Comparison of ENCODE assay signal across 27 cellular contexts in the genomic region with DNA sequence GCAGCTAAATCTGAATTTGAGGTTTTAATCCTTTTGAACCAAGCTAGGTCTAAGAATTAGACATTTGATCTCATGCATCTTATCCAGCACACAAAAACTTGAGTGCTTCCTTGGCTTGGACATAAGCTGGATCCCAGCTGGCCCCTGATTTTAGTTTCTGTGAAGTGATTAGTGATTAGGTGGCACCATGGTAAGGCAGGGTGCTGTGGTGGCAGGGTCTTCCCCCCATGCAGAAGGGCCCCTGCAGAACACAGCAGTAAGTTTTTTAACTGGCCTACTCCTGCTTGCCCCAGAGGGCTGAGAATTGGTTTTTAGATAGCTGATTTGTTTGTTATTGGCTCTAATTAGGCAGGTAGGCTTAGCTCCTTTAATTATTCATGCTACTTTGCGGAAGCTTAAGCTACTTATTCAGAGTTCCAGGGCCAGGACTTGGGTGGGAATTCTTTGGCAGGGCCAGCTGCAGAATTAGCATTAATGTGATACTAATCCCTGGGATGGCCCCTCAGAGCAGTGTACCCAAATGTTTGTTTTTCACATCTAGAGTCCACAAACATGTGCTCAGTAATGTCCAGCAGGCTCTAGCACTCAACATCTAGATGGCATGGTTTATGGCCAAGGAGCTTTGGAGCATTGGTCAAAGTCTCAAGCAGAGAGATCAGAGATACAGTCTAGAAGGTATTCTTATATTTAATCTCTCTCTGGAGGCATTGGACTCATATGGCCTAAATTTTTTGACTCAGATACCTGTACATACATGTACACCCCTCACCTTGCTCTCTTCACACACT.
DNase-seq lines count a peak whose midpoint lies in the region; ATAC-seq, FAIRE-seq and TF ChIP-seq lines count a peak whose summit lies in the region.
"Had no signal": no experiment of that assay in that cellular context is flagged by ENCODE, and none has a peak within 500 bp of the region (broad histone marks: within the 10 kb centered on the region; RNA-seq: fewer than 3 reads in every experiment).

No MANE protein-coding gene starts in this region.

- H3K27ac ChIP-seq in A673 (ENCODE audit: low read depth, low read length, poor library complexity, severe bottlenecking) = peak overlapping the region; percentile 88
- peak overlapping the region; percentile 39; the same call in 1 of the 2 replicates for H3K27ac ChIP-seq in HUES64 (ENCODE audit: low read depth, low read length)
- peak overlapping the region; percentile 66 for H3K27ac ChIP-seq in cingulate gyrus (ENCODE audit: low read depth, low read length)
- H3K27ac ChIP-seq in kidney (ENCODE audit: low read depth in 2 of 2, low read length in 2 of 2) = no peak overlapping the region
- H3K27ac ChIP-seq: thoracic aorta had no signal

- FAIRE-seq in kidney (lab: Jason Lieb, UNC) = no peak
- FAIRE-seq: endothelial cell of umbilical vein, GM19239 had no signal

- CTCF ChIA-PET in A673 (lab: Charles Lee) = no interaction called here

- peaks cover 89% of the 10 kb centered on the region for H3K4me1 ChIP-seq in A673 (ENCODE audit: insufficient read depth, low read length, poor library complexity, severe bottlenecking)
- peaks cover 76% of the 10 kb centered on the region for H3K4me1 ChIP-seq in HUES64 (ENCODE audit: insufficient read depth, low read length)
- H3K4me1 ChIP-seq in kidney (ENCODE audit: control insufficient read depth in 1 of 2, insufficient read depth in 1 of 2, low read depth in 1 of 2, low read length in 2 of 2) = peaks cover 0 to 2% of the 10 kb centered on the region in 2 donors

- BruUV-seq in A673 (replicated peaks; lab: Mats Ljungman, UMichigan) = no TSS peak

- peak; percentile 50 for ATAC-seq in left colon
- no peak for ATAC-seq in GM18517 (IDR thresholded peaks at IDR 0.05; ENCODE audit: unreplicated experiment)
- ATAC-seq in GM21576 (IDR thresholded peaks at IDR 0.05; ENCODE audit: unreplicated experiment) = no peak
- ATAC-seq in omental fat pad (ENCODE audit: low FRiP score) = no peak
- ATAC-seq: activated CD8-positive, alpha-beta memory T cell treated with anti-CD3 and anti-CD28 coated beads, Interleukin-2, amount 10 ng/mL, durations not matched to agents 7 days and 5 days; SK-N-SH treated with all-trans-retinoic acid at 6 μM for 48 hours; stimulated activated naive B cell treated with anti-CD40 and anti-IgM and Interleukin-4, amounts not matched to agents 10 μg/mL and 1 μg/mL and 100 μg/mL, for 72 hours had no signal

- no peak for TF ChIP-seq CTCF in A673 (conservative IDR thresholded peaks at IDR 0.05; ENCODE audit: low read depth, low read length)
- no peak for TF ChIP-seq CTCF in kidney (IDR thresholded peaks at IDR 0.05; ENCODE audit: borderline replicate concordance, extremely low read depth, insufficient read depth)
- TF ChIP-seq CTCF in omental fat pad (IDR thresholded peaks at IDR 0.05) = no peak

- no peaks in the 10 kb centered on the region for H3K36me3 ChIP-seq in A673 (ENCODE audit: insufficient read depth, low read length, poor library complexity, severe bottlenecking)
- no peaks in the 10 kb centered on the region for H3K36me3 ChIP-seq in HUES64 (ENCODE audit: insufficient read depth, low read length)
- no peaks in the 10 kb centered on the region for H3K36me3 ChIP-seq in kidney (ENCODE audit: control insufficient read depth in 1 of 2, insufficient read depth in 2 of 2, low read length in 2 of 2)
- H3K36me3 ChIP-seq: thoracic aorta, vagina had no signal

- DNase-seq in A673 (ENCODE audit: low spot score) (no peak), left colon (no peak), kidney (no peak), omental fat pad (ENCODE audit: low spot score) (no peak)
- DNase-seq: activated CD4-positive, alpha-beta T cell treated with anti-CD3 and anti-CD28 coated beads, Interleukin-2, amount 10 ng/mL, durations not matched to agents 7 days and 5 days; activated CD8-positive, alpha-beta memory T cell treated with anti-CD3 and anti-CD28 coated beads, Interleukin-2, amount 10 ng/mL, durations not matched to agents 7 days and 5 days; activated naive CD4-positive, alpha-beta T cell treated with anti-CD3 and anti-CD28 coated beads, Interleukin-2, amount 50 U/mL, for 16 hours; anterior cingulate cortex; Calu3; EL; NCI-H1048; NCI-H1694 treated with DMSO at 0.1 percent for 48 hours; NCI-H2171 treated with DMSO at 0.1 percent for 48 hours; NCI-H526 treated with DMSO at 0.1 percent for 48 hours; occipital lobe; retina; stimulated activated CD4-positive, alpha-beta T cell treated with anti-CD3 and anti-CD28 coated beads, Interleukin-4, amount 100 ng/mL, for 24 hours; stimulated activated naive B cell treated with anti-CD40 and anti-IgM and Interleukin-4, amounts not matched to agents 10 μg/mL and 1 μg/mL and 100 μg/mL, for 72 hours had no signal

- H3K4me3 ChIP-seq in A673 (ENCODE audit: low read depth, low read length, poor library complexity, severe bottlenecking) = no peak overlapping the region
- H3K4me3 ChIP-seq in HUES64 (ENCODE audit: low read length) = no peak overlapping the region; the same call in 1 of the 2 replicates
- H3K4me3 ChIP-seq in kidney (ENCODE audit: low read length in 2 of 2) = no peak overlapping the region
- H3K4me3 ChIP-seq: thoracic aorta, vagina had no signal

- intact Hi-C loops in A673 (cut with micrococcal nuclease; ENCODE audit: unreplicated experiment) = no loop called here
- intact Hi-C loops in left colon (cut with DNase I, micrococcal nuclease) = no loop called here
- intact Hi-C loops in kidney (cut with DNase I) = no loop called here

- H3K27me3 ChIP-seq in A673 (replicated peaks; ENCODE audit: insufficient read depth, low read depth, low read length, poor library complexity) = no peaks in the 10 kb centered on the region
- no peaks in the 10 kb centered on the region for H3K27me3 ChIP-seq in HUES64 (ENCODE audit: insufficient read depth, low read length)
- H3K27me3 ChIP-seq: vagina had no signal

- H3K9me3 ChIP-seq in A673 (ENCODE audit: low read depth, low read length, poor library complexity, severe bottlenecking) (no peaks in the 10 kb centered on the region), HUES64 (ENCODE audit: insufficient read depth, low read depth, low read length) (no peaks in the 10 kb centered on the region), kidney (ENCODE audit: control insufficient read depth in 1 of 2, low read length in 2 of 2) (no peaks in the 10 kb centered on the region)
- H3K9me3 ChIP-seq: thoracic aorta, vagina had no signal

- POLR2A ChIA-PET in A673 (lab: Charles Lee; ENCODE audit: low non-redundant PET) = interaction anchor here (0.5 to 0.7 kb wide), 2 partner anchors 19 to 172 kb away, joined by 3 to 5 read pairs; no protein-coding TSS in a partner anchor

- WGBS in HUES64 = 55% methylated on average over 1 of the region's 1 CpG

- no peak overlapping the region for H3K9ac ChIP-seq in HUES64 (ENCODE audit: low read depth, low read length)
- no peak overlapping the region for H3K9ac ChIP-seq in kidney (ENCODE audit: low read length in 2 of 2)

Comparison
In these comparisons a context has a peak if more than half of its experiments do, and no peak if none do; other contexts are left out.
1. H3K27ac ChIP-seq: peak in A673 (single experiment), HUES64 (single experiment) and cingulate gyrus (single experiment); none in kidney (0 of 2).